In the genomic region with DNA sequence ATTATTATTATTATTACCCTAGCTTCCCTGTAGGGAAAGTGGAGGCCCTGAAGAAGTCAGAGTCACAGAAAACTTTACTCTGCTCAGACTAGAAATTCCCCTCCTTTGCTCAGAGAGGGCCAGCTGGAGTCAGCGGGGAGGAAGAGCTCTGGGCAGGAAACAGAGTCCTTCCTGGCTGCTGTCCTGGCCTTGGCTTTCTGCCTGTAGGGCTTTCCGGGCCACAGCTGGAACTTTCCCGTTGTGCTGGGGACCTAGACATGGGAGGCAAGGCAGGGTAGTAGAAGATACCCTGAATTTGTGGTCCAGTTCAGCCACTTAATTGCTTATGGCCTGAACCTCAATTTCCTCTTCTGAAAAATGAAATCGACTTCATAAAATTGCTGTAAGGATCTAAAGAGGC, we compare ENCODE assay signal across 17 cellular contexts. TPM values are rescaled to one million over a fixed set of nuclear protein-coding genes. Genes with fewer than 3 reads are reported as not detected.
DNase-seq lines count a peak whose midpoint lies in the region; ATAC-seq and TF ChIP-seq lines count a peak whose summit lies in the region.
"Had no signal": no experiment of that assay in that cellular context is flagged by ENCODE, and none has a peak within 500 bp of the region (broad histone marks: within the 10 kb centered on the region; RNA-seq: fewer than 3 reads in every experiment).

No MANE protein-coding gene starts in this region.

- H4K91ac ChIP-seq in neuronal stem cell (ENCODE audit: low read depth, low read length, poor library complexity) = no peak overlapping the region

- no peak overlapping the region for H2AFZ ChIP-seq in neuronal stem cell (ENCODE audit: low read length)

- H3K9ac ChIP-seq in neuronal stem cell (ENCODE audit: low read depth, low read length, poor library complexity) = no peak overlapping the region

- 6 to 24% (median 6%) methylated on average over 4 of the region's 4 CpGs for WGBS in adipose tissue, 3 donors
- 14% methylated on average over 4 of the region's 4 CpGs for WGBS in right cardiac atrium
- no CpG with 5 or more reads among the region's 4 CpGs for WGBS in neuronal stem cell (ENCODE audit: extremely low coverage in 2 of 2, insufficient read length in 2 of 2, insufficient replicate concordance in 1 of 2), 2 donors

- H3K14ac ChIP-seq in neuronal stem cell (ENCODE audit: low read length) = no peak overlapping the region

- H3K4me2 ChIP-seq in neuronal stem cell (ENCODE audit: insufficient read depth, low read length, poor library complexity, severe bottlenecking) = no peak overlapping the region

- POLR2A ChIA-PET in A673 (lab: Charles Lee; ENCODE audit: low non-redundant PET) = no interaction called here

- DNase-seq in EH (ENCODE audit: low read depth) (peak; percentile 62), right cardiac atrium (peak; percentile 82 to 91 (median 91)), sciatic nerve (ENCODE audit: low spot score) (peak; percentile 85), A673 (ENCODE audit: low spot score) (no peak), neuronal stem cell (ENCODE audit: low spot score) (no peak)
- no peak for DNase-seq in stimulated activated naive CD4-positive, alpha-beta T cell (lab: John Stamatoyannopoulos, UW)
- DNase-seq: activated CD4-positive, alpha-beta T cell treated with anti-CD3 and anti-CD28 coated beads, Interleukin-2, amount 10 ng/mL, durations not matched to agents 24 days and 14 days; GF-D8; NCI-H2029; stimulated activated CD4-positive, alpha-beta T cell treated with anti-CD3 and anti-CD28 coated beads, Interleukin-15, amount 100 ng/mL, for 24 hours had no signal

- no peak overlapping the region for H2AK5ac ChIP-seq in neuronal stem cell (ENCODE audit: low read depth, low read length)

- H3K18ac ChIP-seq in neuronal stem cell (ENCODE audit: low read length) = no peak overlapping the region

- CTCF ChIA-PET in A673 (lab: Charles Lee) = no interaction called here

- H3K27me3 ChIP-seq in right cardiac atrium (ENCODE audit: control insufficient read depth, insufficient read depth) (no peaks in the 10 kb centered on the region), A673 (replicated peaks; ENCODE audit: insufficient read depth, low read depth, low read length, poor library complexity) (no peaks in the 10 kb centered on the region), neuronal stem cell (ENCODE audit: control insufficient read depth in 3 of 3, insufficient read depth in 3 of 3, low read depth in 1 of 3, low read length in 3 of 3) (no peaks in the 10 kb centered on the region)
- H3K27me3 ChIP-seq: breast epithelium had no signal

- no peak overlapping the region for H2BK5ac ChIP-seq in neuronal stem cell (ENCODE audit: low read length)

- H4K8ac ChIP-seq in neuronal stem cell (ENCODE audit: low read depth, low read length) = no peak overlapping the region

- peaks cover 21% of the 10 kb centered on the region for H3K4me1 ChIP-seq in right cardiac atrium (ENCODE audit: control insufficient read depth, insufficient read depth, low read length)
- no peaks in the 10 kb centered on the region for H3K4me1 ChIP-seq in A673 (ENCODE audit: insufficient read depth, low read length, poor library complexity, severe bottlenecking)
- H3K4me1 ChIP-seq in neuronal stem cell (ENCODE audit: control insufficient read depth in 2 of 2, insufficient read depth in 1 of 2, low read depth in 1 of 2, low read length in 2 of 2) = peaks cover 0 to 5% of the 10 kb centered on the region in 2 donors

- H3K4ac ChIP-seq in neuronal stem cell (ENCODE audit: low read length) = no peak overlapping the region

- ATAC-seq in right cardiac atrium (peak; percentile 87 to 94), sciatic nerve (peak; percentile 73), HG02852 (IDR thresholded peaks at IDR 0.05; ENCODE audit: unreplicated experiment) (no peak)
- ATAC-seq: activated T-helper 17 cell treated with anti-CD3 and anti-CD28 coated beads, Interleukin-2, amount 50 U/mL, for 72 hours had no signal

- H3K23ac ChIP-seq in neuronal stem cell (ENCODE audit: low read depth, low read length, poor library complexity) = no peak overlapping the region

- H2BK120ac ChIP-seq in neuronal stem cell (ENCODE audit: low read depth, low read length) = no peak overlapping the region

- H2BK12ac ChIP-seq in neuronal stem cell (ENCODE audit: low read length) = no peak overlapping the region

- H3K27ac ChIP-seq in adipose tissue (ENCODE audit: low read depth, low read length) = peak overlapping the region; percentile 33
- H3K27ac ChIP-seq in right cardiac atrium (ENCODE audit: low read length) = peak overlapping the region; percentile 35
- no peak overlapping the region for H3K27ac ChIP-seq in A673 (ENCODE audit: low read depth, low read length, poor library complexity, severe bottlenecking)
- H3K27ac ChIP-seq in neuronal stem cell (replicated peaks; ENCODE audit: low read length) = no peak overlapping the region
- H3K27ac ChIP-seq: C4-2B, epithelial cell of prostate had no signal

- H3K9me3 ChIP-seq in right cardiac atrium (ENCODE audit: control insufficient read depth, low read length) (no peaks in the 10 kb centered on the region), A673 (ENCODE audit: low read depth, low read length, poor library complexity, severe bottlenecking) (no peaks in the 10 kb centered on the region), neuronal stem cell (replicated peaks in 1 of 2; ENCODE audit: control insufficient read depth in 2 of 2, insufficient read depth in 1 of 2, low read depth in 1 of 2, low read length in 2 of 2) (no peaks in the 10 kb centered on the region)
- H3K9me3 ChIP-seq: breast epithelium had no signal

- TF ChIP-seq CTCF in A673 (conservative IDR thresholded peaks at IDR 0.05; ENCODE audit: low read depth, low read length) = no peak

- no peak overlapping the region for H3K4me3 ChIP-seq in right cardiac atrium (ENCODE audit: low read length)
- H3K4me3 ChIP-seq in A673 (ENCODE audit: low read depth, low read length, poor library complexity, severe bottlenecking) = no peak overlapping the region
- H3K4me3 ChIP-seq in neuronal stem cell (ENCODE audit: low read length in 2 of 2) = no peak overlapping the region
- H3K4me3 ChIP-seq: breast epithelium had no signal

- BruUV-seq in A673 (replicated peaks; lab: Mats Ljungman, UMichigan) = no TSS peak

- no peak overlapping the region for H2BK15ac ChIP-seq in neuronal stem cell (ENCODE audit: low read length)

- H3K79me1 ChIP-seq in neuronal stem cell (ENCODE audit: low read depth, low read length) = no peaks in the 10 kb centered on the region

- intact Hi-C loops in right cardiac atrium (cut with DNase I) = no loop called here
- intact Hi-C loops in sciatic nerve (cut with DNase I) = no loop called here
- intact Hi-C loops in A673 (cut with micrococcal nuclease; ENCODE audit: unreplicated experiment) = no loop called here

- H3K36me3 ChIP-seq in A673 (ENCODE audit: insufficient read depth, low read length, poor library complexity, severe bottlenecking) (no peaks in the 10 kb centered on the region), neuronal stem cell (replicated peaks in 1 of 2; ENCODE audit: control insufficient read depth in 2 of 2, insufficient read depth in 2 of 2, low read length in 2 of 2) (no peaks in the 10 kb centered on the region)
- H3K36me3 ChIP-seq: breast epithelium had no signal

RNA-seq across cellular contexts. Expression of gene CCL2, which starts 14.0 kb away (rescaled TPM):
- 100 to 1,000 TPM in 2 of 3 donors, 10 to 100 TPM in 1; 26.4 to 781 (median 278) TPM for polyA plus RNA-seq in adipose tissue
- 100 to 1,000 TPM in 1 of 4 donors, 10 to 100 TPM in 3; 24.7 to 211 (median 51.7) TPM for total RNA-seq in right cardiac atrium
- 93.8 TPM for polyA plus RNA-seq in right cardiac atrium
- total RNA-seq in sciatic nerve = 219 TPM
- total RNA-seq in A673 (2021) = 3.7 and 3.9 TPM in 2 replicates
- 13.1 TPM for polyA plus RNA-seq in neuronal stem cell (2013, experiment 1 of 2)
- polyA plus RNA-seq in neuronal stem cell (2013, experiment 2 of 2) = 13.5 TPM
- total RNA-seq: activated T-helper 17 cell treated with anti-CD3 and anti-CD28 coated beads, Interleukin-2, amount 50 U/mL, for 72 hours had no signal

RNA-seq across cellular contexts. Expression of gene CCL7, which starts 29.0 kb away (rescaled TPM):
- polyA plus RNA-seq in adipose tissue = 1 to 10 TPM in 1 of 3 donors, under 1 TPM in 1, not detected in 1; 0.16 to 6.6 TPM
- not detected for total RNA-seq in right cardiac atrium
- not detected for polyA plus RNA-seq in right cardiac atrium
- total RNA-seq in sciatic nerve = 1.6 TPM
- not detected in 2 replicates for total RNA-seq in A673 (2021)
- polyA plus RNA-seq in neuronal stem cell (2013, experiment 1 of 2) = not detected
- polyA plus RNA-seq in neuronal stem cell (2013, experiment 2 of 2) = not detected
- total RNA-seq: activated CD4-positive, alpha-beta T cell treated with anti-CD3 and anti-CD28 coated beads, Interleukin-2, amount 10 ng/mL, durations not matched to agents 24 days and 14 days; activated T-helper 17 cell treated with anti-CD3 and anti-CD28 coated beads, Interleukin-2, amount 50 U/mL, for 72 hours; breast epithelium had no signal
- polyA plus RNA-seq: neural cell had no signal

RNA-seq across cellular contexts. Expression of gene CCL11, which starts 44.5 kb away (rescaled TPM):
- polyA plus RNA-seq in adipose tissue (1 to 10 TPM in 2 of 3 donors, under 1 TPM in 1; 0.29 to 5.1 (median 2.2) TPM), right cardiac atrium (0.36 TPM)
- total RNA-seq in right cardiac atrium (1 to 10 TPM in 1 of 4 donors, under 1 TPM in 3; 0.21 to 5.5 (median 0.82) TPM), sciatic nerve (0.67 TPM), A673 (2021) (not detected in 2 replicates)
- polyA plus RNA-seq in neuronal stem cell (2013, experiment 1 of 2) = not detected
- polyA plus RNA-seq in neuronal stem cell (2013, experiment 2 of 2) = not detected
- total RNA-seq: activated CD4-positive, alpha-beta T cell treated with anti-CD3 and anti-CD28 coated beads, Interleukin-2, amount 10 ng/mL, durations not matched to agents 24 days and 14 days; activated T-helper 17 cell treated with anti-CD3 and anti-CD28 coated beads, Interleukin-2, amount 50 U/mL, for 72 hours had no signal
- polyA plus RNA-seq: neural cell had no signal

Comparison
In these comparisons a context has a peak if more than half of its experiments do, and no peak if none do; other contexts are left out.
1. DNase-seq: peak in EH (single experiment), right cardiac atrium (3 of 3) and sciatic nerve (single experiment); none in stimulated activated naive CD4-positive, alpha-beta T cell (0 of 6), A673 (single experiment) and neuronal stem cell (single experiment).
2. H3K27ac ChIP-seq: peak in adipose tissue (single experiment) and right cardiac atrium (single experiment); none in A673 (single experiment) and neuronal stem cell (single experiment).